23 cellular contexts compared by ENCODE assay signal in genomic region chr3:110811050-110811449, GRCh38.
DNase-seq lines count a peak whose midpoint lies in the region; ATAC-seq, FAIRE-seq and TF ChIP-seq lines count a peak whose summit lies in the region.
"Had no signal": no experiment of that assay in that cellular context is flagged by ENCODE, and none has a peak within 500 bp of the region (broad histone marks: within the 10 kb centered on the region; RNA-seq: fewer than 3 reads in every experiment).

No MANE protein-coding gene starts in this region.

- no peak overlapping the region for H3K9ac ChIP-seq in mammary epithelial cell (ENCODE audit: insufficient read depth, low read length)
- no peak overlapping the region for H3K9ac ChIP-seq in endothelial cell of umbilical vein (replicated peaks; ENCODE audit: extremely low read depth, insufficient read depth, low read length)
- H3K9ac ChIP-seq: BLaER1 treated with 17β-estradiol and CSF1 and Interleukin-3, amounts not matched to agents 10 nM and 100 nM had no signal

- no peak for TF ChIP-seq EP300 in stomach (IDR thresholded peaks at IDR 0.05)

- no peaks in the 10 kb centered on the region for H3K36me3 Mint-ChIP-seq in activated CD8-positive, alpha-beta T cell treated with anti-CD3 and anti-CD28 coated beads for 36 hours (ENCODE audit: low read depth)
- H3K36me3 Mint-ChIP-seq: activated CD4-positive, alpha-beta memory T cell treated with anti-CD3 and anti-CD28 coated beads for 36 hours; IgD-negative memory B cell; naive thymus-derived CD8-positive, alpha-beta T cell; WTC11 had no signal

- H3K27me3 ChIP-seq in mammary epithelial cell (ENCODE audit: insufficient read depth, low read length) = no peaks in the 10 kb centered on the region
- no peaks in the 10 kb centered on the region for H3K27me3 ChIP-seq in breast epithelium
- no peaks in the 10 kb centered on the region for H3K27me3 ChIP-seq in endothelial cell of umbilical vein (ENCODE audit: control insufficient read depth in 2 of 2, insufficient read depth in 2 of 2, low read length in 2 of 2)
- H3K27me3 ChIP-seq in stomach = no peaks in the 10 kb centered on the region
- H3K27me3 ChIP-seq: BLaER1 treated with 17β-estradiol and CSF1 and Interleukin-3, amounts not matched to agents 10 nM and 100 nM had no signal

- H3K4me3 ChIP-seq in mammary epithelial cell (replicated peaks in 1 of 3; ENCODE audit: insufficient read depth in 1 of 3, low read depth in 2 of 3, low read length in 3 of 3) (no peak overlapping the region), breast epithelium (no peak overlapping the region), endothelial cell of umbilical vein (replicated peaks in 1 of 3; ENCODE audit: insufficient read depth in 1 of 3, low read depth in 1 of 3, low read length in 3 of 3) (no peak overlapping the region), stomach (no peak overlapping the region)
- H3K4me3 ChIP-seq: BLaER1 treated with 17β-estradiol and CSF1 and Interleukin-3, amounts not matched to agents 10 nM and 100 nM had no signal

- H3K9me3 Mint-ChIP-seq in activated CD8-positive, alpha-beta T cell treated with anti-CD3 and anti-CD28 coated beads for 36 hours = no peaks in the 10 kb centered on the region
- H3K9me3 Mint-ChIP-seq: activated CD4-positive, alpha-beta memory T cell treated with anti-CD3 and anti-CD28 coated beads for 36 hours; activated naive CD4-positive, alpha-beta T cell treated with anti-CD3 and anti-CD28 coated beads for 36 hours; IgD-negative memory B cell; naive thymus-derived CD8-positive, alpha-beta T cell; WTC11 had no signal

- H3K9me3 ChIP-seq in mammary epithelial cell (replicated peaks; ENCODE audit: insufficient read depth, low read length) = no peaks in the 10 kb centered on the region
- no peaks in the 10 kb centered on the region for H3K9me3 ChIP-seq in breast epithelium
- H3K9me3 ChIP-seq in endothelial cell of umbilical vein (replicated peaks; ENCODE audit: control insufficient read depth, insufficient read depth, low read length) = no peaks in the 10 kb centered on the region
- H3K9me3 ChIP-seq in stomach = no peaks in the 10 kb centered on the region
- H3K9me3 ChIP-seq: BLaER1 treated with 17β-estradiol and CSF1 and Interleukin-3, amounts not matched to agents 10 nM and 100 nM had no signal

- CTCF ChIA-PET in mammary epithelial cell (lab: Charles Lee; ENCODE audit: low non-redundant PET) (no interaction called here), endothelial cell of umbilical vein (lab: Charles Lee) (interaction anchor here (1.5 to 1.9 kb wide), 2 partner anchors 12 to 496 kb away, joined by 4 to 5 read pairs; no protein-coding TSS in a partner anchor)
- CTCF ChIA-PET in activated CD8-positive, alpha-beta T cell treated with anti-CD3 and anti-CD28 coated beads for 36 hours (lab: Charles Lee) = interaction anchor here (0.9 kb wide), 1 partner anchor 32 kb away, joined by 4 read pairs; no protein-coding TSS in a partner anchor

- POLR2A ChIA-PET in endothelial cell of umbilical vein (lab: Charles Lee) = no interaction called here
- POLR2A ChIA-PET in activated CD8-positive, alpha-beta T cell treated with anti-CD3 and anti-CD28 coated beads for 36 hours (lab: Charles Lee) = no interaction called here

- no peak overlapping the region for H3K27ac Mint-ChIP-seq in activated CD8-positive, alpha-beta T cell treated with anti-CD3 and anti-CD28 coated beads for 36 hours
- H3K27ac Mint-ChIP-seq: activated CD4-positive, alpha-beta memory T cell treated with anti-CD3 and anti-CD28 coated beads for 36 hours; activated naive CD4-positive, alpha-beta T cell treated with anti-CD3 and anti-CD28 coated beads for 36 hours; IgD-negative memory B cell; naive thymus-derived CD8-positive, alpha-beta T cell; WTC11 had no signal

- TF ChIP-seq POLR2A in breast epithelium (IDR thresholded peaks at IDR 0.05) = no peak
- TF ChIP-seq POLR2A in endothelial cell of umbilical vein (IDR thresholded peaks at IDR 0.05; ENCODE audit: low read depth, low read length) = no peak
- no peak for TF ChIP-seq POLR2A in stomach (IDR thresholded peaks at IDR 0.05)

- no TSS peak for BruUV-seq in mammary epithelial cell (replicated peaks; lab: Mats Ljungman, UMichigan)
- BruUV-seq in endothelial cell of umbilical vein (replicated peaks; lab: Mats Ljungman, UMichigan) = no TSS peak

- H3K4me1 ChIP-seq in mammary epithelial cell (ENCODE audit: insufficient read depth, low read length) (peaks cover 24% of the 10 kb centered on the region), breast epithelium (no peaks in the 10 kb centered on the region), endothelial cell of umbilical vein (ENCODE audit: control insufficient read depth, extremely low read depth, insufficient read depth, low read length) (peaks cover 21% of the 10 kb centered on the region), stomach (peaks cover 0 to 19% (median 7%) of the 10 kb centered on the region in 4 donors)

- H3K4me1 Mint-ChIP-seq in activated CD8-positive, alpha-beta T cell treated with anti-CD3 and anti-CD28 coated beads for 36 hours (ENCODE audit: low read depth) = peaks cover 14% of the 10 kb centered on the region

- dilution Hi-C loops in mammary epithelial cell (cut with HindIII; ENCODE audit: low sequenced_read_pairs) = no loop called here
- dilution Hi-C loops in endothelial cell of umbilical vein (cut with MboI; ENCODE audit: extremely low pct_ligation_motif_present, low sequenced_read_pairs) = no loop called here

- H3K79me2 ChIP-seq in mammary epithelial cell (ENCODE audit: insufficient read depth, low read length) (no peaks in the 10 kb centered on the region), endothelial cell of umbilical vein (ENCODE audit: control insufficient read depth, insufficient read depth, low read length) (no peaks in the 10 kb centered on the region)

- in situ Hi-C loops in mammary epithelial cell (cut with MboI; ENCODE audit: low sequenced_read_pairs in 2 of 2) = no loop called here

- H2AFZ ChIP-seq in mammary epithelial cell (ENCODE audit: low read depth, low read length) = no peak overlapping the region
- H2AFZ ChIP-seq in endothelial cell of umbilical vein (ENCODE audit: low read depth, low read length) = no peak overlapping the region

- H3K36me3 ChIP-seq in mammary epithelial cell (ENCODE audit: insufficient read depth, low read length) = no peaks in the 10 kb centered on the region
- no peaks in the 10 kb centered on the region for H3K36me3 ChIP-seq in breast epithelium
- no peaks in the 10 kb centered on the region for H3K36me3 ChIP-seq in endothelial cell of umbilical vein (ENCODE audit: control insufficient read depth in 2 of 2, extremely low read depth in 1 of 2, insufficient read depth in 2 of 2, low read length in 2 of 2)
- no peaks in the 10 kb centered on the region for H3K36me3 ChIP-seq in stomach
- H3K36me3 ChIP-seq: BLaER1 treated with 17β-estradiol and CSF1 and Interleukin-3, amounts not matched to agents 10 nM and 100 nM had no signal

- DNase-seq in mammary epithelial cell = no peak
- no peak for DNase-seq in breast epithelium (ENCODE audit: low spot score in 2 of 2)
- DNase-seq in endothelial cell of umbilical vein (ENCODE audit: low read depth, low spot score) = no peak
- peak; percentile 92 for DNase-seq in kidney tubule cell (ENCODE audit: low spot score)
- no peak for DNase-seq in activated T-cell treated with anti-CD3 and anti-CD28 coated beads for 4 hours
- no peak for DNase-seq in epidermal melanocyte (ENCODE audit: insufficient read length, low spot score)
- DNase-seq in activated CD8-positive, alpha-beta T cell treated with anti-CD3 and anti-CD28 coated beads for 36 hours = no peak
- DNase-seq in stomach = no peak
- DNase-seq: activated CD4-positive, alpha-beta memory T cell treated with anti-CD3 and anti-CD28 coated beads for 36 hours; activated naive CD4-positive, alpha-beta T cell treated with anti-CD3 and anti-CD28 coated beads for 36 hours; activated T-cell treated with anti-CD3 and anti-CD28 coated beads, Interleukin-2, amount 50 U/mL, for 1 hour; anterior cingulate cortex; glutamatergic neuron; naive thymus-derived CD8-positive, alpha-beta T cell; NCI-H2171 treated with DMSO at 0.1 percent for 48 hours; posterior cingulate gyrus; SHP77 treated with DMSO at 0.1 percent for 48 hours; stimulated activated CD4-positive, alpha-beta T cell treated with anti-CD3 and anti-CD28 coated beads, Interleukin-4, amount 100 ng/mL, for 4 hours had no signal

- H4K20me1 ChIP-seq in mammary epithelial cell (ENCODE audit: insufficient read depth, low read length) = no peaks in the 10 kb centered on the region
- H4K20me1 ChIP-seq in endothelial cell of umbilical vein (replicated peaks; ENCODE audit: control insufficient read depth, extremely low read depth, insufficient read depth, low read length) = no peaks in the 10 kb centered on the region
- H4K20me1 ChIP-seq: BLaER1 treated with 17β-estradiol and CSF1 and Interleukin-3, amounts not matched to agents 10 nM and 100 nM had no signal

- H3K9me1 ChIP-seq in endothelial cell of umbilical vein (replicated peaks; ENCODE audit: control insufficient read depth, extremely low read depth, insufficient read depth, low read length) = no peaks in the 10 kb centered on the region

- H3K4me3 Mint-ChIP-seq in activated CD8-positive, alpha-beta T cell treated with anti-CD3 and anti-CD28 coated beads for 36 hours = no peak overlapping the region
- H3K4me3 Mint-ChIP-seq: activated CD4-positive, alpha-beta memory T cell treated with anti-CD3 and anti-CD28 coated beads for 36 hours; activated naive CD4-positive, alpha-beta T cell treated with anti-CD3 and anti-CD28 coated beads for 36 hours; IgD-negative memory B cell; naive thymus-derived CD8-positive, alpha-beta T cell; WTC11 had no signal

- no peak overlapping the region for H3K4me2 ChIP-seq in mammary epithelial cell (ENCODE audit: insufficient read depth, low read depth, low read length)
- peak overlapping the region; percentile 24 for H3K4me2 ChIP-seq in endothelial cell of umbilical vein (ENCODE audit: insufficient read depth, low read length)
- H3K4me2 ChIP-seq: BLaER1 treated with 17β-estradiol and CSF1 and Interleukin-3, amounts not matched to agents 10 nM and 100 nM had no signal

- ATAC-seq in activated CD8-positive, alpha-beta T cell treated with anti-CD3 and anti-CD28 coated beads for 36 hours = no peak
- ATAC-seq: HCT116; naive thymus-derived CD8-positive, alpha-beta T cell; WTC11 had no signal

- intact Hi-C loops in mammary epithelial cell (cut with micrococcal nuclease) (loop anchor here (10.0 kb wide), 1 partner anchor 236 kb away; no protein-coding TSS in a partner anchor), breast epithelium (cut with DNase I; ENCODE audit: low total_unique reads) (no loop called here), endothelial cell of umbilical vein (cut with micrococcal nuclease) (loop anchor here (10.0 kb wide), 1 partner anchor 396 kb away; no protein-coding TSS in a partner anchor), stomach (cut with DNase I; ENCODE audit: low total_unique reads) (no loop called here)
- intact Hi-C loops in activated CD8-positive, alpha-beta T cell treated with anti-CD3 and anti-CD28 coated beads for 36 hours (cut with micrococcal nuclease) = loop anchor here (10.0 kb wide), 1 partner anchor 424 kb away; no protein-coding TSS in a partner anchor

- H3K27me3 Mint-ChIP-seq in activated CD8-positive, alpha-beta T cell treated with anti-CD3 and anti-CD28 coated beads for 36 hours = peaks cover 21% of the 10 kb centered on the region
- H3K27me3 Mint-ChIP-seq: IgD-negative memory B cell had no signal

- no peak for FAIRE-seq in endothelial cell of umbilical vein (lab: Jason Lieb, UNC)
- FAIRE-seq: colon had no signal

- H3K27ac ChIP-seq in mammary epithelial cell (ENCODE audit: insufficient read depth, low read depth, low read length) = peak overlapping the region; percentile 21
- no peak overlapping the region for H3K27ac ChIP-seq in breast epithelium
- no peak overlapping the region for H3K27ac ChIP-seq in endothelial cell of umbilical vein (ENCODE audit: insufficient read depth, low read depth, low read length)
- H3K27ac ChIP-seq in stomach = no peak overlapping the region
- H3K27ac ChIP-seq: BLaER1 treated with 17β-estradiol and CSF1 and Interleukin-3, amounts not matched to agents 10 nM and 100 nM had no signal

- TF ChIP-seq CTCF in mammary epithelial cell (conservative IDR thresholded peaks at IDR 0.05 in 1 of 2, IDR thresholded peaks at IDR 0.05 in 1 of 2; ENCODE audit: extremely low read depth in 1 of 2, insufficient read depth in 1 of 2, low read depth in 1 of 2, low read length in 2 of 2) (no peak), breast epithelium (IDR thresholded peaks at IDR 0.05) (no peak), endothelial cell of umbilical vein (IDR thresholded peaks at IDR 0.05; ENCODE audit: extremely low read depth in 1 of 2, insufficient read depth in 1 of 2, low read depth in 1 of 2, low read length in 2 of 2) (no peak), stomach (IDR thresholded peaks at IDR 0.05) (no peak)
- TF ChIP-seq CTCF in activated CD8-positive, alpha-beta T cell treated with anti-CD3 and anti-CD28 coated beads for 36 hours (IDR thresholded peaks at IDR 0.05) = no peak

Comparison
In these comparisons a context has a peak if more than half of its experiments do, and no peak if none do; other contexts are left out.
1. intact Hi-C loops: an anchor here in mammary epithelial cell (10.0 kb wide), endothelial cell of umbilical vein (10.0 kb wide) and activated CD8-positive, alpha-beta T cell treated with anti-CD3 and anti-CD28 coated beads for 36 hours (10.0 kb wide); none called in breast epithelium and stomach.